Comparison of ENCODE assay signal across 17 cellular contexts in the genomic region with DNA sequence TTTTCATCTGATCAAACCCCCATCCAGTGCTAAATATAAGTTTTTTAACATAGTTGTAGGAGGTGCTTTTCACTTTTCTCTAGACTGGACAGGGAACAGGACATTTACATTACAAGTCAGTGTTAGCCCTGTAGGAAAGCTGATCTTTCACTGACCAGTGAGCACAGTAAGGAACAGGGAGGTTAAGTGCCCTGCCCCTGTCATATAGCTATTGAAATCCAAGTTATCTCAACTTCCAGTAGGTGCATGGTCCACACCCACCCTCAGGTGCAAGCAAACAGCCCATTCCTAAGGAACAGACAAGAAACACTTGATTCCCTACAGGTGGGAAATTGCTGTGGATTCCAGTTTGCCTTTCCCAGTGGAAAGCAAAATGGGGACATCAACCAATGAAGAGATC.
DNase-seq lines count a peak whose midpoint lies in the region; ATAC-seq, FAIRE-seq and TF ChIP-seq lines count a peak whose summit lies in the region.
"Had no signal": no experiment of that assay in that cellular context is flagged by ENCODE, and none has a peak within 500 bp of the region (broad histone marks: within the 10 kb centered on the region; RNA-seq: fewer than 3 reads in every experiment).

No MANE protein-coding gene starts in this region.

- H3K36me3 ChIP-seq in bronchial epithelial cell (ENCODE audit: control insufficient read depth, insufficient read depth, low read length) (no peaks in the 10 kb centered on the region), mucosa of descending colon (ENCODE audit: low read depth) (no peaks in the 10 kb centered on the region), stomach (peaks cover 0 to 34% (median 3%) of the 10 kb centered on the region in 4 donors)
- H3K36me3 ChIP-seq: BLaER1 treated with 17β-estradiol and CSF1 and Interleukin-3, amounts not matched to agents 10 nM and 100 nM had no signal

- H3K9me3 ChIP-seq in mucosa of descending colon (no peaks in the 10 kb centered on the region), stomach (no peaks in the 10 kb centered on the region)
- H3K9me3 ChIP-seq: Caco-2 had no signal

- TF ChIP-seq POLR2A in stomach (IDR thresholded peaks at IDR 0.05) = no peak

- DNase-seq in bronchial epithelial cell (ENCODE audit: low read depth) = no peak
- DNase-seq in mucosa of descending colon = peak in 1 of 3 donors; percentile 16
- DNase-seq in stimulated activated CD4-positive, alpha-beta T cell treated with anti-CD3 and anti-CD28 coated beads, Interleukin-4, amount 100 ng/mL, for 1 hour = no peak
- no peak for DNase-seq in stomach
- DNase-seq: Caco-2; CD4-positive, alpha-beta T cell; HCEC 1CT had no signal

- TF ChIP-seq CTCF in C4-2B (conservative IDR thresholded peaks at IDR 0.05) (no peak), bronchial epithelial cell (IDR thresholded peaks at IDR 0.05; ENCODE audit: insufficient read depth, low read length, severe bottlenecking) (no peak), mucosa of descending colon (IDR thresholded peaks at IDR 0.05) (no peak), stomach (IDR thresholded peaks at IDR 0.05) (no peak)

- H3K4me1 ChIP-seq in mucosa of descending colon (ENCODE audit: low read depth) (peaks cover 5% of the 10 kb centered on the region), stomach (no peaks in the 10 kb centered on the region)
- H3K4me1 ChIP-seq: Caco-2 had no signal

- ATAC-seq in mucosa of descending colon = peak; percentile 68
- ATAC-seq in HG02870 (IDR thresholded peaks at IDR 0.05; ENCODE audit: unreplicated experiment) = no peak
- no peak for ATAC-seq in HG03469 (IDR thresholded peaks at IDR 0.05; ENCODE audit: unreplicated experiment)
- ATAC-seq: GM23338 had no signal

- no peak for TF ChIP-seq EP300 in stomach (IDR thresholded peaks at IDR 0.05)

- H3K27me3 ChIP-seq in bronchial epithelial cell (ENCODE audit: control insufficient read depth, insufficient read depth, low read length) (no peaks in the 10 kb centered on the region), stomach (no peaks in the 10 kb centered on the region)
- H3K27me3 ChIP-seq: BLaER1 treated with 17β-estradiol and CSF1 and Interleukin-3, amounts not matched to agents 10 nM and 100 nM had no signal

- peak overlapping the region; percentile 66 for H3K27ac ChIP-seq in C4-2B
- H3K27ac ChIP-seq in stomach = no peak overlapping the region
- H3K27ac ChIP-seq: BLaER1 treated with 17β-estradiol and CSF1 and Interleukin-3, amounts not matched to agents 10 nM and 100 nM had no signal

- FAIRE-seq in bronchial epithelial cell (lab: Jason Lieb, UNC) = peak; percentile 40
- FAIRE-seq: D721Med, G401.6, GM12892, GM18507, H54 had no signal

- intact Hi-C loops in mucosa of descending colon (cut with DNase I, micrococcal nuclease) = loop anchor here in 1 of 2 donors (5.0 kb wide), 1 partner anchor 1282 kb away; no protein-coding TSS in a partner anchor
- intact Hi-C loops in stomach (cut with DNase I; ENCODE audit: low total_unique reads) = no loop called here

- H3K4me3 ChIP-seq in bronchial epithelial cell (ENCODE audit: low read depth, low read length) = no peak overlapping the region
- no peak overlapping the region for H3K4me3 ChIP-seq in mucosa of descending colon
- no peak overlapping the region for H3K4me3 ChIP-seq in stomach
- H3K4me3 ChIP-seq: BLaER1 treated with 17β-estradiol and CSF1 and Interleukin-3, amounts not matched to agents 10 nM and 100 nM; GM23338 had no signal
